ENCODE assay signal across 8 cellular contexts in the genomic region with DNA sequence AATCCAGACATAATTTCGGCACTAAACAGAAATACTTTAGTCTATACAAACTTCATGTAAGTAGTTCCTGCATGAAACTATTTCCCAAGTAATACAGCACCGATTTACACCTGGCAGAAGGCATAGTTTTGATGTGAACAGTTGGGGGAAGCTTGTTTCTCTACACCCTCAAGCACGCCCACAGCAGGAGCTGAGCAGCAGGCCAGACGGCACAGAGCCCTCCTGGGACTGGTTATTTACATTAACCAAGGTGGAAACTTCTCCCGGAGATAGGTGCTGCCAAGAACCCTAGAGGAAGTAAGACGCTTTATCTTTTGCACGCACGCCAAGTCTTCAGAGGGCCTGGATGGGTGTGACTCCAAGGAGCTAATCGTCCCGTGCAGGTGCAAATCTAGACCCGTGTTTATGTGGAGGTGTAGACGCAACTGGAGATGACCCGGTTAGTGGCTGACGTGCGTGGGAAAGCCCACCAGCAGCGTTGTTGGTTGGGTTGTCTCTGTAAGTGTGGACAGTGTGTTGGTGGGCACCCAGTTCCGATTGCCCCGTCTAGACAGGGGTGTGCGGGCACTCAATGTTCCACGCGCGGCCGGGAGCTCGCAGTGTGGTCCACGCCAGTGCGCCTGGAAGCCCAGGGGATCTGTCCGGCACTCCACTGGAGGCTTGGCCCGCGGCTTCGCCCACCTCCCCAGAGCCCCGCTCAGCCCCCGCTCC. TPM values are rescaled to one million over a fixed set of nuclear protein-coding genes. Genes with fewer than 3 reads are reported as not detected.
A peak's percentile ranks its signal among the peaks of the same experiment; 100 is the strongest.
DNase-seq lines count a peak whose midpoint lies in the region; ATAC-seq, FAIRE-seq and TF ChIP-seq lines count a peak whose summit lies in the region.

No MANE protein-coding gene starts in this region.

- no peak for TF ChIP-seq POLR2A in A549 (IDR thresholded peaks at IDR 0.05; ENCODE audit: low read length)

- no peaks in the 10 kb centered on the region for H3K9me3 ChIP-seq in A549
- no peaks in the 10 kb centered on the region for H3K9me3 ChIP-seq in mesodermal cell (ENCODE audit: control insufficient read depth, low read length)

- H3K4me3 Mint-ChIP-seq in activated CD8-positive, alpha-beta T cell treated with anti-CD3 and anti-CD28 coated beads, Interleukin-2, amount 10 ng/mL, durations not matched to agents 7 days and 5 days: peak overlapping the region; percentile 87

- TF ChIP-seq EP300 in A549 (IDR thresholded peaks at IDR 0.05): no peak

- peak; percentile 70 to 83 for DNase-seq in A549 (ENCODE audit: low read depth in 1 of 2, low spot score in 1 of 2)
- DNase-seq in NCI-H524 treated with DMSO at 0.1 percent for 48 hours (lab: John Stamatoyannopoulos, UW): peak; percentile 73
- peak; percentile 65 for DNase-seq in activated CD8-positive, alpha-beta T cell treated with anti-CD3 and anti-CD28 coated beads, Interleukin-2, amount 10 ng/mL, durations not matched to agents 7 days and 5 days
- DNase-seq in effector CD4-positive, alpha-beta T cell: peak; percentile 81
- DNase-seq in stimulated activated CD8-positive, alpha-beta memory T cell treated with anti-CD3 and anti-CD28 coated beads, Interleukin-4, amount 100 ng/mL, for 1 hour (ENCODE audit: low read depth in 2 of 2, low spot score in 1 of 2): peak; percentile 34 to 35

- H3K4me1 ChIP-seq in A549 (peaks cover 25% of the 10 kb centered on the region), mesodermal cell (ENCODE audit: control insufficient read depth, insufficient read depth, low read length, poor library complexity, severe bottlenecking) (peaks cover 5% of the 10 kb centered on the region)

- no peaks in the 10 kb centered on the region for H3K27me3 Mint-ChIP-seq in activated CD8-positive, alpha-beta T cell treated with anti-CD3 and anti-CD28 coated beads, Interleukin-2, amount 10 ng/mL, durations not matched to agents 7 days and 5 days (ENCODE audit: low read depth)

- H3K27ac ChIP-seq in A549: peak overlapping the region; percentile 98 to 100
- H3K27ac ChIP-seq in mesodermal cell (ENCODE audit: low read depth, low read length, severe bottlenecking): peak overlapping the region; percentile 16

- no peaks in the 10 kb centered on the region for H3K9me3 Mint-ChIP-seq in activated CD8-positive, alpha-beta T cell treated with anti-CD3 and anti-CD28 coated beads, Interleukin-2, amount 10 ng/mL, durations not matched to agents 7 days and 5 days (ENCODE audit: insufficient read depth)

- CTCF ChIA-PET in A549 (lab: Yijun Ruan, JAX): interaction anchor here (0.6 to 2.2 kb wide), 9 partner anchors 11 to 881 kb away, joined by 3 to 12 read pairs (median 3); no protein-coding TSS in a partner anchor
- CTCF ChIA-PET in activated CD8-positive, alpha-beta T cell treated with anti-CD3 and anti-CD28 coated beads, Interleukin-2, amount 10 ng/mL, durations not matched to agents 7 days and 5 days (lab: Charles Lee): interaction anchor here (0.9 to 5.0 kb wide), 6 partner anchors 10 to 74 kb away, joined by 3 to 23 read pairs (median 8); partner anchors contain the start of gene POLR3B

- TF ChIP-seq CTCF in A549 (IDR thresholded peaks at IDR 0.05): no peak

- ATAC-seq in A549: peak; percentile 65 to 70
- ATAC-seq in GM18861 (IDR thresholded peaks at IDR 0.05; ENCODE audit: unreplicated experiment): peak; percentile 76
- peak; percentile 70 for ATAC-seq in HG03095 (IDR thresholded peaks at IDR 0.05; ENCODE audit: unreplicated experiment)
- ATAC-seq in activated CD8-positive, alpha-beta T cell treated with anti-CD3 and anti-CD28 coated beads, Interleukin-2, amount 10 ng/mL, durations not matched to agents 7 days and 5 days: peak; percentile 59

- H3K36me3 ChIP-seq in mesodermal cell (ENCODE audit: control insufficient read depth, insufficient read depth, low read length): no peaks in the 10 kb centered on the region

- TF ChIP-seq RAD21 in A549 (conservative IDR thresholded peaks at IDR 0.05 in 1 of 2, IDR thresholded peaks at IDR 0.05 in 1 of 2): no peak

- H3K4me2 ChIP-seq in A549: peak overlapping the region; percentile 92

- POLR2A ChIA-PET in A549 (lab: Yijun Ruan, JAX): interaction anchor here (1.7 to 2.2 kb wide), 2 partner anchors 54 to 56 kb away, joined by 9 to 12 read pairs; partner anchors contain the start of genes CKAP4 and POLR3B
- POLR2A ChIA-PET in activated CD8-positive, alpha-beta T cell treated with anti-CD3 and anti-CD28 coated beads, Interleukin-2, amount 10 ng/mL, durations not matched to agents 7 days and 5 days (lab: Charles Lee): interaction anchor here (0.5 to 1.1 kb wide), 10 partner anchors 9 to 1383 kb away, joined by 3 read pairs; no protein-coding TSS in a partner anchor

- peak overlapping the region; percentile 88 for H3K27ac Mint-ChIP-seq in activated CD8-positive, alpha-beta T cell treated with anti-CD3 and anti-CD28 coated beads, Interleukin-2, amount 10 ng/mL, durations not matched to agents 7 days and 5 days

- no peaks in the 10 kb centered on the region for H3K36me3 Mint-ChIP-seq in activated CD8-positive, alpha-beta T cell treated with anti-CD3 and anti-CD28 coated beads, Interleukin-2, amount 10 ng/mL, durations not matched to agents 7 days and 5 days (ENCODE audit: low read depth)

- H3K4me1 Mint-ChIP-seq in activated CD8-positive, alpha-beta T cell treated with anti-CD3 and anti-CD28 coated beads, Interleukin-2, amount 10 ng/mL, durations not matched to agents 7 days and 5 days (ENCODE audit: low read depth): peaks cover 36% of the 10 kb centered on the region

- no peak for FAIRE-seq in A549 (lab: Jason Lieb, UNC)

- 3% methylated on average over 19 of the region's 32 CpGs for WGBS in A549 (ENCODE audit: missing lambda C conversion rate)
- WGBS in mesodermal cell (ENCODE audit: insufficient coverage in 2 of 2), 2 experiments: 5 to 8% methylated on average over 20 to 23 of the region's 32 CpGs

- peak overlapping the region; percentile 86 for H3K4me3 ChIP-seq in A549
- H3K4me3 ChIP-seq in mesodermal cell (ENCODE audit: extremely low read depth, insufficient read depth, low read length, poor library complexity, severe bottlenecking): peak overlapping the region; percentile 88

TF ChIP-seq in A549, 52 proteins besides CTCF, POLR2A, EP300 and RAD21:
- no peak for TF ChIP-seq ZFP36 (IDR thresholded peaks at IDR 0.05; ENCODE audit: borderline replicate concordance, partially characterized antibody)
- TF ChIP-seq BHLHE40 (IDR thresholded peaks at IDR 0.05; ENCODE audit: low read depth, low read length): peak; percentile 37; the same call in 1 of the 2 replicates
- TF ChIP-seq ZNF302 (CRISPR knock-in tag; IDR thresholded peaks at IDR 0.05): no peak
- 0 out of 2 replicates have a peak, but pooled peaks have one; percentile 16 for TF ChIP-seq MYC (IDR thresholded peaks at IDR 0.05; ENCODE audit: borderline replicate concordance, low read length)

RNA-seq across cellular contexts. Expression of gene TCP11L2, which starts 0.8 kb away (rescaled TPM):
- polyA plus RNA-seq in A549 (2011; rRNA removed): 16.6 and 19.7 TPM in 2 replicates
- 1.1 and 1.5 TPM in 2 replicates for polyA plus RNA-seq in A549 (2012; cell fraction: cytosol; rRNA removed)
- 1.7 and 2.4 TPM in 2 replicates for polyA plus RNA-seq in A549 (2012; cell fraction: nucleus; rRNA removed)
- 1.8 to 4.9 TPM (median 4.1 TPM) in 3 replicates for polyA plus RNA-seq in A549 (2017; fragmentation: RNase III; extraction: RNeasy Plus Mini Kit Qiagen cat#74134 plus additional on column Dnase treatment)
- 36.1 and 48.5 TPM in 2 replicates for polyA minus RNA-seq in A549 (2011; rRNA and poly(A)+ RNA removed)
- 1 to 10 TPM; 5.9 to 6.4 TPM for total RNA-seq in activated CD8-positive, alpha-beta T cell treated with anti-CD3 and anti-CD28 coated beads, Interleukin-2, amount 10 ng/mL, durations not matched to agents 7 days and 5 days
- polyA plus RNA-seq in mesodermal cell (2013, experiment 1 of 2): 12.3 TPM
- polyA plus RNA-seq in mesodermal cell (2013, experiment 2 of 2): 13.3 TPM

RNA-seq across cellular contexts. Expression of gene CKAP4, which starts 53.9 kb away (rescaled TPM):
- polyA plus RNA-seq in A549 (2011; rRNA removed): 96.5 and 108 TPM in 2 replicates
- 39.5 and 50.8 TPM in 2 replicates for polyA plus RNA-seq in A549 (2012; cell fraction: cytosol; rRNA removed)
- polyA plus RNA-seq in A549 (2012; cell fraction: nucleus; rRNA removed): 59.8 and 68.1 TPM in 2 replicates
- 62.6 to 71.7 TPM (median 70.4 TPM) in 3 replicates for polyA plus RNA-seq in A549 (2017; fragmentation: RNase III; extraction: RNeasy Plus Mini Kit Qiagen cat#74134 plus additional on column Dnase treatment)
- polyA minus RNA-seq in A549 (2011; rRNA and poly(A)+ RNA removed): 36.8 and 40.3 TPM in 2 replicates
- total RNA-seq in activated CD8-positive, alpha-beta T cell treated with anti-CD3 and anti-CD28 coated beads, Interleukin-2, amount 10 ng/mL, durations not matched to agents 7 days and 5 days: under 1 TPM; 0.47 to 0.52 TPM
- polyA plus RNA-seq in mesodermal cell (2013, experiment 1 of 2): 278 TPM
- 250 TPM for polyA plus RNA-seq in mesodermal cell (2013, experiment 2 of 2)

RNA-seq across cellular contexts. Expression of gene POLR3B, which starts 55.8 kb away (rescaled TPM):
- polyA plus RNA-seq in A549 (2011; rRNA removed) (9.5 and 10.7 TPM in 2 replicates), A549 (2017; fragmentation: RNase III; extraction: RNeasy Plus Mini Kit Qiagen cat#74134 plus additional on column Dnase treatment) (5.4 to 6.1 TPM (median 5.7 TPM) in 3 replicates)
- 2.9 and 3.1 TPM in 2 replicates for polyA plus RNA-seq in A549 (2012; cell fraction: cytosol; rRNA removed)
- 3.1 and 4.0 TPM in 2 replicates for polyA plus RNA-seq in A549 (2012; cell fraction: nucleus; rRNA removed)
- 12.3 and 12.5 TPM in 2 replicates for polyA minus RNA-seq in A549 (2011; rRNA and poly(A)+ RNA removed)
- total RNA-seq in activated CD8-positive, alpha-beta T cell treated with anti-CD3 and anti-CD28 coated beads, Interleukin-2, amount 10 ng/mL, durations not matched to agents 7 days and 5 days: 1 to 10 TPM; 5.4 to 6.6 TPM
- 6.1 TPM for polyA plus RNA-seq in mesodermal cell (2013, experiment 1 of 2)
- 6.8 TPM for polyA plus RNA-seq in mesodermal cell (2013, experiment 2 of 2)

Comparison
In these comparisons a context has a peak if more than half of its experiments do, and no peak if none do; other contexts are left out.
1. Peak in every context shown above with its lines: DNase-seq, ATAC-seq, H3K4me3 ChIP-seq and H3K27ac ChIP-seq.